16 cellular contexts compared by ENCODE assay signal in genomic region chr15:29750754-29751153, GRCh38.
"Had no signal": no experiment of that assay in that cellular context is flagged by ENCODE, and none has a peak within 500 bp of the region (broad histone marks: within the 10 kb centered on the region; RNA-seq: fewer than 3 reads in every experiment).

No MANE protein-coding gene starts in this region.

- DNase-seq: activated CD4-positive, alpha-beta memory T cell treated with anti-CD3 and anti-CD28 coated beads, Interleukin-2, amount 10 ng/mL, durations not matched to agents 7 days and 5 days; activated CD4-positive, alpha-beta T cell treated with anti-CD3 and anti-CD28 coated beads for 36 hours; activated naive CD4-positive, alpha-beta T cell treated with anti-CD3 and anti-CD28 coated beads, Interleukin-2, amount 50 U/mL, for 16 hours; activated T-cell treated with anti-CD3 and anti-CD28 coated beads, Interleukin-2, amount 50 U/mL, for 24 hours; adrenal gland; erythroblast; mesenchymal stem cell; naive thymus-derived CD4-positive, alpha-beta T cell; ovary; sigmoid colon; spleen; stimulated activated CD4-positive, alpha-beta T cell treated with anti-CD3 and anti-CD28 coated beads, Interleukin-4, amount 100 ng/mL, for 4 hours; stimulated activated naive B cell treated with anti-CD40 and anti-IgM and Interleukin-4, amounts not matched to agents 10 μg/mL and 1 μg/mL and 100 μg/mL, for 72 hours; upper lobe of right lung; WERI-Rb-1 had no signal

- H3K4me3 ChIP-seq: adrenal gland, ovary, sigmoid colon, spleen, thoracic aorta, upper lobe of right lung had no signal

- H3K4me1 ChIP-seq: adrenal gland, spleen had no signal

- H3K4me1 Mint-ChIP-seq: activated CD4-positive, alpha-beta memory T cell treated with anti-CD3 and anti-CD28 coated beads, Interleukin-2, amount 10 ng/mL, durations not matched to agents 7 days and 5 days; activated CD4-positive, alpha-beta T cell treated with anti-CD3 and anti-CD28 coated beads for 36 hours; naive thymus-derived CD4-positive, alpha-beta T cell; stimulated activated naive B cell treated with anti-CD40 and anti-IgM and Interleukin-4, amounts not matched to agents 10 μg/mL and 1 μg/mL and 100 μg/mL, for 72 hours had no signal

- H3K4me3 Mint-ChIP-seq: activated CD4-positive, alpha-beta memory T cell treated with anti-CD3 and anti-CD28 coated beads, Interleukin-2, amount 10 ng/mL, durations not matched to agents 7 days and 5 days; activated CD4-positive, alpha-beta T cell treated with anti-CD3 and anti-CD28 coated beads for 36 hours; activated T-cell treated with anti-CD3 and anti-CD28 coated beads, Interleukin-2, amount 50 U/mL, for 24 hours; naive thymus-derived CD4-positive, alpha-beta T cell; stimulated activated naive B cell treated with anti-CD40 and anti-IgM and Interleukin-4, amounts not matched to agents 10 μg/mL and 1 μg/mL and 100 μg/mL, for 72 hours had no signal

- H3K27ac ChIP-seq: adrenal gland, ovary, sigmoid colon, spleen, thoracic aorta, upper lobe of right lung, WERI-Rb-1 had no signal

- ATAC-seq: activated CD4-positive, alpha-beta T cell treated with anti-CD3 and anti-CD28 coated beads for 36 hours; naive thymus-derived CD4-positive, alpha-beta T cell; stimulated activated naive B cell treated with anti-CD40 and anti-IgM and Interleukin-4, amounts not matched to agents 10 μg/mL and 1 μg/mL and 100 μg/mL, for 72 hours; upper lobe of right lung had no signal

- H3K27ac Mint-ChIP-seq: activated CD4-positive, alpha-beta memory T cell treated with anti-CD3 and anti-CD28 coated beads, Interleukin-2, amount 10 ng/mL, durations not matched to agents 7 days and 5 days; activated CD4-positive, alpha-beta T cell treated with anti-CD3 and anti-CD28 coated beads for 36 hours; activated T-cell treated with anti-CD3 and anti-CD28 coated beads, Interleukin-2, amount 50 U/mL, for 24 hours; naive thymus-derived CD4-positive, alpha-beta T cell; stimulated activated naive B cell treated with anti-CD40 and anti-IgM and Interleukin-4, amounts not matched to agents 10 μg/mL and 1 μg/mL and 100 μg/mL, for 72 hours had no signal

- H3K9me3 ChIP-seq: adrenal gland, ovary, thoracic aorta, upper lobe of right lung had no signal

- H3K27me3 Mint-ChIP-seq: activated CD4-positive, alpha-beta memory T cell treated with anti-CD3 and anti-CD28 coated beads, Interleukin-2, amount 10 ng/mL, durations not matched to agents 7 days and 5 days had no signal

- H3K36me3 Mint-ChIP-seq: naive thymus-derived CD4-positive, alpha-beta T cell; stimulated activated naive B cell treated with anti-CD40 and anti-IgM and Interleukin-4, amounts not matched to agents 10 μg/mL and 1 μg/mL and 100 μg/mL, for 72 hours had no signal

- H3K9me3 Mint-ChIP-seq: activated T-cell treated with anti-CD3 and anti-CD28 coated beads, Interleukin-2, amount 50 U/mL, for 24 hours; stimulated activated naive B cell treated with anti-CD40 and anti-IgM and Interleukin-4, amounts not matched to agents 10 μg/mL and 1 μg/mL and 100 μg/mL, for 72 hours had no signal

- H3K27me3 ChIP-seq: adrenal gland, ovary, sigmoid colon, upper lobe of right lung had no signal

- H3K36me3 ChIP-seq: adrenal gland, ovary, spleen, thoracic aorta, upper lobe of right lung had no signal
